Comparison of ENCODE assay signal across 11 cellular contexts in the genomic region with DNA sequence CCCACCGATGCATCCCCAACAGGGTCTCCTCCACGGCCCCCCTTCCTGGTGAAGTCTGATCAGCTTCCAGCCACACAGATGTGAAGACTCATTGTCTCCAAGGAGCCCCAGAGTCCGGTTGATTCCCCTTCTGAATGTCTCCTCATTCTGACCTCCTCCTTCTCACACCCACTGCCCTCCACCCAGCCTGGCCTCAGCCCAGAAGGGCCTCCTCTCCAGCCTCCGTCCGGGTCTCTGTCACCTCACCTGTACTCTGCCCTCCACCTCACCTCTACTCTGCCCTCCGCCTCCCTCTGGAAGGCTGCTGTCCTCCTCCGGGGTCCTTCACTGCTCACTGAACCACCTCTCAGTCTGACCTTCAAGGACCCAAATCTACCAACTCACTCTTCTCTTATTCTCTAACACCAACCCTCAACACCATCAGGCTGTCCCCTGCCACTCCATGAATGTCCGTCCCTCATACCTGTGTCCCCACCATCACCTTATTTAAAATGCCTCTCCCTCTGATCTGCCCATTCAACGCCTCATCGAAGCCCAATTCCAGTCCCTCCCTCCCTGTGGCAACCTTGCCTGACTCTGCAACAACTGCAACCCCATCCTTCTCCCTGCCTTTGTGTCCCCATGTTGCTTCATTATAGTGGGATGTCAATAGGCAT.
DNase-seq lines count a peak whose midpoint lies in the region; ATAC-seq and TF ChIP-seq lines count a peak whose summit lies in the region.
"Had no signal": no experiment of that assay in that cellular context is flagged by ENCODE, and none has a peak within 500 bp of the region (broad histone marks: within the 10 kb centered on the region; RNA-seq: fewer than 3 reads in every experiment).

No MANE protein-coding gene starts in this region.

- no peak overlapping the region for H3K27ac ChIP-seq in CD4-positive, CD25-positive, alpha-beta regulatory T cell (ENCODE audit: insufficient read depth, low read length, poor library complexity, severe bottlenecking)
- H3K27ac ChIP-seq in SU-DHL-6 (ENCODE audit: low read depth, low read length) (no peak overlapping the region), mesenchymal stem cell (ENCODE audit: low read length, poor library complexity, severe bottlenecking) (no peak overlapping the region)

- H3K36me3 ChIP-seq in CD4-positive, CD25-positive, alpha-beta regulatory T cell (ENCODE audit: control insufficient read depth, insufficient read depth, low read length) = no peaks in the 10 kb centered on the region
- H3K36me3 ChIP-seq in SU-DHL-6 (ENCODE audit: low read length) = no peaks in the 10 kb centered on the region
- no peaks in the 10 kb centered on the region for H3K36me3 ChIP-seq in mesenchymal stem cell (ENCODE audit: control insufficient read depth in 1 of 2, insufficient read depth in 2 of 2, low read depth in 1 of 2, low read length in 2 of 2)
- H3K36me3 ChIP-seq: HAP-1 had no signal

- H3K9me3 ChIP-seq in CD4-positive, CD25-positive, alpha-beta regulatory T cell (ENCODE audit: control insufficient read depth in 2 of 2, low read length in 2 of 2) = no peaks in the 10 kb centered on the region
- H3K9me3 ChIP-seq in SU-DHL-6 (ENCODE audit: insufficient read depth, low read length) (no peaks in the 10 kb centered on the region), mesenchymal stem cell (ENCODE audit: control insufficient read depth, low read length) (no peaks in the 10 kb centered on the region)
- H3K9me3 ChIP-seq: HAP-1 had no signal

- H3K27me3 ChIP-seq in CD4-positive, CD25-positive, alpha-beta regulatory T cell (ENCODE audit: control insufficient read depth, insufficient read depth, low read length) = no peaks in the 10 kb centered on the region
- H3K27me3 ChIP-seq in SU-DHL-6 (ENCODE audit: low read length) (no peaks in the 10 kb centered on the region), mesenchymal stem cell (ENCODE audit: control insufficient read depth in 1 of 2, insufficient read depth in 1 of 2, low read length in 2 of 2) (no peaks in the 10 kb centered on the region)

- H3K9ac ChIP-seq in SU-DHL-6 (ENCODE audit: low read length) = no peak overlapping the region
- no peak overlapping the region for H3K9ac ChIP-seq in mesenchymal stem cell (ENCODE audit: low read length)

- no peak overlapping the region for H2BK5ac ChIP-seq in mesenchymal stem cell (ENCODE audit: low read depth, low read length, poor library complexity, severe bottlenecking)

- H3K9me2 ChIP-seq in SU-DHL-6 (replicated peaks; ENCODE audit: insufficient read depth, low read length) = no peaks in the 10 kb centered on the region

- DNase-seq in CD4-positive, CD25-positive, alpha-beta regulatory T cell = no peak
- DNase-seq in mesenchymal stem cell (no peak), RKO (ENCODE audit: low spot score) (no peak)
- DNase-seq: effector CD8-positive, alpha-beta T cell; Kasumi-1 had no signal

- ATAC-seq in CD4-positive, CD25-positive, alpha-beta regulatory T cell (ENCODE audit: low read depth in 2 of 2) = no peak
- ATAC-seq in GM19395 (IDR thresholded peaks at IDR 0.05; ENCODE audit: unreplicated experiment) = peak; percentile 14
- ATAC-seq in HG02623 (IDR thresholded peaks at IDR 0.05; ENCODE audit: unreplicated experiment) = no peak
- ATAC-seq in GM21717 (IDR thresholded peaks at IDR 0.05; ENCODE audit: unreplicated experiment) = no peak
- ATAC-seq in HG03175 (IDR thresholded peaks at IDR 0.05; ENCODE audit: unreplicated experiment) = no peak

- no peaks in the 10 kb centered on the region for H3K9me3 Mint-ChIP-seq in CD4-positive, CD25-positive, alpha-beta regulatory T cell

- 93% methylated on average over 10 of the region's 10 CpGs for WGBS in mesenchymal stem cell

- H3K14ac ChIP-seq in mesenchymal stem cell (ENCODE audit: low read length in 2 of 2) = peak overlapping the region in 1 of 2 experiments; percentile 55

- peak overlapping the region; percentile 75 to 87 (median 84) for H3K4me3 Mint-ChIP-seq in CD4-positive, CD25-positive, alpha-beta regulatory T cell

- H3K36me3 Mint-ChIP-seq in CD4-positive, CD25-positive, alpha-beta regulatory T cell = peaks cover 4% of the 10 kb centered on the region

- no peaks in the 10 kb centered on the region for H3K79me1 ChIP-seq in mesenchymal stem cell (replicated peaks; ENCODE audit: low read length, poor library complexity, severe bottlenecking)

- H3K4me2 ChIP-seq in SU-DHL-6 (ENCODE audit: low read depth, low read length, poor library complexity, severe bottlenecking) = peak overlapping the region; percentile 43
- no peak overlapping the region for H3K4me2 ChIP-seq in mesenchymal stem cell (ENCODE audit: low read length, poor library complexity, severe bottlenecking)

- peak overlapping the region; percentile 44 for H2BK120ac ChIP-seq in mesenchymal stem cell (ENCODE audit: low read depth, low read length)

- peaks cover 20% of the 10 kb centered on the region for H3K4me1 ChIP-seq in CD4-positive, CD25-positive, alpha-beta regulatory T cell (ENCODE audit: control insufficient read depth, insufficient read depth, low read length, poor library complexity, severe bottlenecking)
- H3K4me1 ChIP-seq in mesenchymal stem cell (ENCODE audit: control insufficient read depth, insufficient read depth, low read depth, low read length) = peaks cover 27% of the 10 kb centered on the region
- H3K4me1 ChIP-seq: HAP-1 had no signal

- peak overlapping the region; percentile 86 to 96 for H3K4ac ChIP-seq in mesenchymal stem cell (ENCODE audit: low read depth in 1 of 2, low read length in 2 of 2)

- peak overlapping the region; percentile 95 for H2BK15ac ChIP-seq in mesenchymal stem cell (ENCODE audit: low read depth, poor library complexity, severe bottlenecking)

- H4K91ac ChIP-seq in mesenchymal stem cell (ENCODE audit: low read length) = peak overlapping the region; percentile 97

- H4K8ac ChIP-seq in mesenchymal stem cell (ENCODE audit: low read length) = peak overlapping the region; percentile 64

- TF ChIP-seq CTCF in SU-DHL-6 (IDR thresholded peaks at IDR 0.05; ENCODE audit: insufficient read depth, low read length, poor library complexity, severe bottlenecking) = no peak

- H3K4me3 ChIP-seq in CD4-positive, CD25-positive, alpha-beta regulatory T cell (ENCODE audit: low read depth, low read length) = peak overlapping the region; percentile 84
- H3K4me3 ChIP-seq in SU-DHL-6 (ENCODE audit: insufficient read depth, low read length, poor library complexity, severe bottlenecking) = no peak overlapping the region
- no peak overlapping the region for H3K4me3 ChIP-seq in mesenchymal stem cell (ENCODE audit: insufficient read depth in 1 of 2, low read depth in 1 of 2, low read length in 2 of 2)
- H3K4me3 ChIP-seq: HAP-1 had no signal

- H2AFZ ChIP-seq in SU-DHL-6 (ENCODE audit: low read depth, low read length, severe bottlenecking) (no peak overlapping the region), mesenchymal stem cell (ENCODE audit: low read depth, low read length) (no peak overlapping the region)

- H3F3A ChIP-seq in SU-DHL-6 (ENCODE audit: insufficient read depth) = no peaks in the 10 kb centered on the region

- peaks cover 15 to 48% (median 34%) of the 10 kb centered on the region in 4 donors for H3K4me1 Mint-ChIP-seq in CD4-positive, CD25-positive, alpha-beta regulatory T cell

- no peak overlapping the region for H3K23ac ChIP-seq in mesenchymal stem cell (ENCODE audit: low read length in 2 of 2)

- H3K27ac Mint-ChIP-seq in CD4-positive, CD25-positive, alpha-beta regulatory T cell = peak overlapping the region; percentile 84 to 93 (median 85)

- no peaks in the 10 kb centered on the region for H3K27me3 Mint-ChIP-seq in CD4-positive, CD25-positive, alpha-beta regulatory T cell

- H4K20me1 ChIP-seq in SU-DHL-6 (ENCODE audit: low read depth, low read length) = no peaks in the 10 kb centered on the region

- peak overlapping the region; percentile 95 for H2AK5ac ChIP-seq in mesenchymal stem cell (ENCODE audit: low read length, severe bottlenecking)

- no peaks in the 10 kb centered on the region for H3K79me2 ChIP-seq in SU-DHL-6 (ENCODE audit: insufficient read depth, low read length)

- peak overlapping the region; percentile 50 to 85 for H3K18ac ChIP-seq in mesenchymal stem cell (ENCODE audit: low read depth in 1 of 2, low read length in 2 of 2)

- H2BK12ac ChIP-seq in mesenchymal stem cell (ENCODE audit: low read length in 2 of 2) = peak overlapping the region; percentile 95 to 99
